Comparison of ENCODE assay signal across 8 cellular contexts in the genomic region with DNA sequence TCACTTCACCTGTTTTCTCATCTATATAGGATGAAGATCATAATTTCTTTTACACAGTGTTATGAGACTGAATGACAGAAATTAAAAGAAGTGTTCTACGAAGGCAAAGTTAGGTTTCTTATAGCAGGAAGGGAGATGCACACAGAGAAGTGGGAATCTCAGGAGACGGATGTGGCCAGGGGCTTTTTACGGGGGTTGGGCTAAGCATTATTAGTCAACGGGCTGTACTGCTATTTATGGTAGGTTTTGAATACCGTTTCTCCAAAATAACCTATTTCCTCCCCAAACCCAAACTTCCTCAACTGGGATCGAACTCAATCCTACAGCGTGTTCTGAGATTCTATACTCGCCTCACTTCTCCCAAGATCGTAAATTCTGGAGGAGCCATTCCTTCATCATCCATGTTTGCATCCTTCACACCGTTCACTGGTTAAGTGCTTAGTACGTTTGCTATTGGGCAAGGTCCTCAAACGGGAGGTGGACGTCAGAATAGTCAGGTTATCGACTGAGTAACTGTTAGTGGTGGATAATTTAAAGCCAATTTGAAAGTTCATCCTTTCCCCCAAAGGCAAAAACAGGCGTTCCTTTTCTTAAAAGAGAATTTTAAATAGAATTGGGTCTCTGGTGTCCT. TPM values are rescaled to one million over a fixed set of nuclear protein-coding genes. Genes with fewer than 3 reads are reported as not detected.
DNase-seq lines count a peak whose midpoint lies in the region; ATAC-seq and TF ChIP-seq lines count a peak whose summit lies in the region.

No MANE protein-coding gene starts in this region.

- H3K27ac ChIP-seq in BLaER1: peak overlapping the region; percentile 99
- peak overlapping the region; percentile 74 to 90 (median 89) for H3K27ac ChIP-seq in right lobe of liver
- H3K27ac ChIP-seq in upper lobe of right lung: peak overlapping the region; percentile 98

- H4K20me1 ChIP-seq in BLaER1: peaks cover 29% of the 10 kb centered on the region

- H3K9ac ChIP-seq in BLaER1: peak overlapping the region; percentile 98

- H3K4me3 ChIP-seq in BLaER1 (peak overlapping the region; percentile 75), astrocyte of the spinal cord (ENCODE audit: low read depth, low read length) (peak overlapping the region; percentile 61), right lobe of liver (peak overlapping the region; percentile 52 to 95 (median 85)), upper lobe of right lung (peak overlapping the region; percentile 83)

- H3K9me3 ChIP-seq in BLaER1: no peaks in the 10 kb centered on the region
- H3K9me3 ChIP-seq in right lobe of liver: no peaks in the 10 kb centered on the region
- H3K9me3 ChIP-seq in upper lobe of right lung: no peaks in the 10 kb centered on the region

- intact Hi-C loops in right lobe of liver (cut with DNase I): no loop called here
- intact Hi-C loops in upper lobe of right lung (cut with DNase I): no loop called here

- DNase-seq in KBM-7: peak; percentile 57
- peak; percentile 40 for DNase-seq in astrocyte of the spinal cord (ENCODE audit: low read depth, low spot score)
- no peak for DNase-seq in right lobe of liver
- DNase-seq in upper lobe of right lung: no peak
- no peak for DNase-seq in stimulated activated CD4-positive, alpha-beta T cell treated with anti-CD3 and anti-CD28 coated beads, Interleukin-12 subunit alpha, Interleukin-12 subunit beta, amount 100 ng/mL, for 4 hours
- DNase-seq in HuH-7 (ENCODE audit: low spot score): no peak

- TF ChIP-seq CTCF in astrocyte of the spinal cord (IDR thresholded peaks at IDR 0.05; ENCODE audit: low read depth, low read length) (no peak), right lobe of liver (IDR thresholded peaks at IDR 0.05) (no peak), upper lobe of right lung (IDR thresholded peaks at IDR 0.05) (no peak)

- TF ChIP-seq POLR2A in right lobe of liver (IDR thresholded peaks at IDR 0.05): no peak

- H3K4me1 ChIP-seq in BLaER1 (peaks cover 55% of the 10 kb centered on the region), right lobe of liver (peaks cover 0 to 19% (median 8%) of the 10 kb centered on the region in 4 donors), upper lobe of right lung (peaks cover 31% of the 10 kb centered on the region)

- no peaks in the 10 kb centered on the region for H3K27me3 ChIP-seq in BLaER1
- H3K27me3 ChIP-seq in right lobe of liver: no peaks in the 10 kb centered on the region
- no peaks in the 10 kb centered on the region for H3K27me3 ChIP-seq in upper lobe of right lung

- H3K36me3 ChIP-seq in BLaER1 (peaks cover 44% of the 10 kb centered on the region), right lobe of liver (peaks cover 0 to 9% (median 0%) of the 10 kb centered on the region in 4 donors), upper lobe of right lung (peaks cover 23% of the 10 kb centered on the region)

- WGBS in right lobe of liver (ENCODE audit: insufficient coverage, low coverage, low lambda C conversion rate, missing lambda C conversion rate): 51% methylated on average over 15 of the region's 15 CpGs

- in situ Hi-C loops in KBM-7 (cut with MboI; ENCODE audit: low pct_unique_long_range_greater_than_20kb, low sequenced_read_pairs): loop anchor here (25.0 kb wide), 2 partner anchors 917 to 1067 kb away; a partner anchor contains a TSS
- in situ Hi-C loops in astrocyte of the spinal cord (cut with HindIII; ENCODE audit: low sequenced_read_pairs): no loop called here

- ATAC-seq in right lobe of liver (no peak), upper lobe of right lung (no peak), HG03095 (IDR thresholded peaks at IDR 0.05; ENCODE audit: unreplicated experiment) (no peak)

- peak overlapping the region; percentile 95 for H3K4me2 ChIP-seq in BLaER1

RNA-seq across cellular contexts. Expression of a gene that starts 1.2 kb away (rescaled TPM):
- 10 to 100 TPM in 1 of 6 experiments, 1 to 10 TPM in 5; 5.6 to 10.8 (median 7.3) TPM for total RNA-seq in right lobe of liver
- total RNA-seq in upper lobe of right lung: 29.5 TPM

RNA-seq across cellular contexts. Expression of a gene that starts 19.6 kb away (rescaled TPM):
- total RNA-seq in right lobe of liver (under 1 TPM in 4 of 6 experiments, not detected in 2; 0.18 to 0.50 (median 0.36) TPM), upper lobe of right lung (1.5 TPM)

RNA-seq across cellular contexts. Expression of a gene that starts 59.5 kb away (rescaled TPM):
- total RNA-seq in right lobe of liver (1 to 10 TPM; 4.1 to 7.9 (median 5.4) TPM), upper lobe of right lung (14.6 TPM)

Comparison
In these comparisons a context has a peak if more than half of its experiments do, and no peak if none do; other contexts are left out.
1. DNase-seq: peak in KBM-7 (single experiment) and astrocyte of the spinal cord (single experiment); none in right lobe of liver (0 of 3), upper lobe of right lung (single experiment), stimulated activated CD4-positive, alpha-beta T cell treated with anti-CD3 and anti-CD28 coated beads, Interleukin-12 subunit alpha, Interleukin-12 subunit beta, amount 100 ng/mL, for 4 hours (single experiment) and HuH-7 (single experiment).
2. Peak in every context shown above with its lines, with median percentiles within 50 percentile points of each other: H3K27ac ChIP-seq and H3K4me3 ChIP-seq.